In genomic region chr13:37695200-37695599, GRCh38 we compare ENCODE assay signal across 35 cellular contexts.
"Had no signal": no experiment of that assay in that cellular context is flagged by ENCODE, and none has a peak within 500 bp of the region (broad histone marks: within the 10 kb centered on the region; RNA-seq: fewer than 3 reads in every experiment).

No MANE protein-coding gene starts in this region.

- H3K4me3 ChIP-seq: ascending aorta, body of pancreas, Peyer's patch had no signal

- H3K4me2 ChIP-seq: KMS-11 had no signal

- H3K36me3 Mint-ChIP-seq: activated naive CD4-positive, alpha-beta T cell treated with anti-CD3 and anti-CD28 coated beads, Interleukin-2, amount 50 U/mL, for 24 hours; activated naive CD8-positive, alpha-beta T cell treated with anti-CD3 and anti-CD28 coated beads, Interleukin-2, amount 10 ng/mL, durations not matched to agents 7 days and 5 days had no signal

- DNase-seq: activated CD4-positive, alpha-beta T cell treated with anti-CD3 and anti-CD28 coated beads, Interleukin-2, amount 10 ng/mL, durations not matched to agents 24 days and 14 days; activated CD4-positive, alpha-beta T cell treated with anti-CD3 and anti-CD28 coated beads, Interleukin-2, amount 50 U/mL, for 4 hours; activated CD8-positive, alpha-beta T cell treated with anti-CD3 and anti-CD28 coated beads for 36 hours; activated gamma-delta T cell; activated naive CD4-positive, alpha-beta T cell treated with Interleukin-2 at 50 U/mL for 16 hours; activated naive CD8-positive, alpha-beta T cell treated with anti-CD3 and anti-CD28 coated beads, Interleukin-2, amount 10 ng/mL, durations not matched to agents 7 days and 5 days; activated T-cell treated with anti-CD3 and anti-CD28 coated beads, Interleukin-2, amount 50 U/mL, for 1 hour; activated T-cell treated with anti-CD3 and anti-CD28 coated beads, Interleukin-2, amount 50 U/mL, for 72 hours; amygdala; body of pancreas; caudate nucleus; cerebellar nuclear complex; MM.1S; MV-4-11; NCI-H1092; NCI-H1417; NCI-H146; NCI-H187; NCI-H2029 treated with DMSO at 0.1 percent for 48 hours; NCI-H2171 treated with DMSO at 0.1 percent for 48 hours; NCI-H2227 treated with DMSO at 0.1 percent for 48 hours; NCI-H524 treated with DMSO at 0.1 percent for 48 hours; NCI-H748 treated with DMSO at 0.1 percent for 48 hours; NK-92 treated with Interleukin-12 subunit alpha and Interleukin-12 subunit beta, amount 100 ng/mL, for 24 hours; PC-3; Peyer's patch; SIG-M5; SW 1271; T1000; WERI-Rb-1 had no signal

- H3K36me3 ChIP-seq: ascending aorta, Peyer's patch, WERI-Rb-1 had no signal

- H3K27ac Mint-ChIP-seq: activated CD4-positive, alpha-beta T cell treated with anti-CD3 and anti-CD28 coated beads, Interleukin-2, amount 10 ng/mL, durations not matched to agents 24 days and 14 days; activated CD8-positive, alpha-beta T cell treated with anti-CD3 and anti-CD28 coated beads for 36 hours; activated naive CD8-positive, alpha-beta T cell treated with anti-CD3 and anti-CD28 coated beads, Interleukin-2, amount 10 ng/mL, durations not matched to agents 7 days and 5 days; activated T-cell treated with anti-CD3 and anti-CD28 coated beads, Interleukin-2, amount 50 U/mL, for 72 hours; activated T-helper 2 cell treated with anti-CD3 and anti-CD28 coated beads, Interferon-gamma antibody, Interleukin-2, Interleukin-4, amounts not matched to agents 10 μg/mL and 5 μg/mL and 100 μg/mL, durations not matched to agents 14 hours and 24 hours and 36 hours had no signal

- H3K27me3 ChIP-seq: ascending aorta, body of pancreas, Peyer's patch had no signal

- H3K4me1 Mint-ChIP-seq: activated CD4-positive, alpha-beta T cell treated with anti-CD3 and anti-CD28 coated beads, Interleukin-2, amount 10 ng/mL, durations not matched to agents 24 days and 14 days; activated naive CD4-positive, alpha-beta T cell treated with anti-CD3 and anti-CD28 coated beads, Interleukin-2, amount 50 U/mL, for 24 hours; activated naive CD8-positive, alpha-beta T cell treated with anti-CD3 and anti-CD28 coated beads, Interleukin-2, amount 10 ng/mL, durations not matched to agents 7 days and 5 days had no signal

- H3K27ac ChIP-seq: ascending aorta, body of pancreas, KMS-11, Peyer's patch, RWPE1, WERI-Rb-1 had no signal

- H3K9ac ChIP-seq: KMS-11 had no signal

- H3K4me1 ChIP-seq: ascending aorta, body of pancreas, Peyer's patch had no signal

- H3K27me3 Mint-ChIP-seq: activated CD4-positive, alpha-beta T cell treated with anti-CD3 and anti-CD28 coated beads, Interleukin-2, amount 10 ng/mL, durations not matched to agents 24 days and 14 days; activated CD8-positive, alpha-beta T cell treated with anti-CD3 and anti-CD28 coated beads for 36 hours; activated naive CD4-positive, alpha-beta T cell treated with anti-CD3 and anti-CD28 coated beads, Interleukin-2, amount 50 U/mL, for 24 hours; activated naive CD8-positive, alpha-beta T cell treated with anti-CD3 and anti-CD28 coated beads, Interleukin-2, amount 10 ng/mL, durations not matched to agents 7 days and 5 days had no signal

- H3K4me3 Mint-ChIP-seq: activated CD4-positive, alpha-beta T cell treated with anti-CD3 and anti-CD28 coated beads, Interleukin-2, amount 10 ng/mL, durations not matched to agents 24 days and 14 days; activated CD8-positive, alpha-beta T cell treated with anti-CD3 and anti-CD28 coated beads for 36 hours; activated naive CD4-positive, alpha-beta T cell treated with anti-CD3 and anti-CD28 coated beads, Interleukin-2, amount 50 U/mL, for 24 hours; activated naive CD8-positive, alpha-beta T cell treated with anti-CD3 and anti-CD28 coated beads, Interleukin-2, amount 10 ng/mL, durations not matched to agents 7 days and 5 days; activated T-cell treated with anti-CD3 and anti-CD28 coated beads, Interleukin-2, amount 50 U/mL, for 72 hours had no signal

- H3K9me3 ChIP-seq: ascending aorta, body of pancreas, Peyer's patch had no signal
